ENCODE assay signal across 12 cellular contexts in genomic region chr17:42201155-42201772, GRCh38. TPM values are rescaled to one million over a fixed set of nuclear protein-coding genes. Genes with fewer than 3 reads are reported as not detected.
DNase-seq lines count a peak whose midpoint lies in the region; ATAC-seq, FAIRE-seq and TF ChIP-seq lines count a peak whose summit lies in the region.
"Had no signal": no experiment of that assay in that cellular context is flagged by ENCODE, and none has a peak within 500 bp of the region (broad histone marks: within the 10 kb centered on the region; RNA-seq: fewer than 3 reads in every experiment).

No MANE protein-coding gene starts in this region.

- 85% methylated on average over 13 of the region's 13 CpGs for WGBS in esophagus muscularis mucosa
- 62% methylated on average over 13 of the region's 13 CpGs for whole genome bisulfite sequencing in pancreas, 2 donors

- DNase-seq in T-cell, result no peak
- DNase-seq in esophagus muscularis mucosa (ENCODE audit: extremely low spot score), result peak; percentile 60
- peak in 2 of 6 donors; percentile 37 to 42 for DNase-seq in pancreas
- DNase-seq in activated CD4-positive, alpha-beta memory T cell treated with anti-CD3 and anti-CD28 coated beads for 36 hours, result no peak
- no peak for DNase-seq in NCI-H1092 treated with DMSO at 0.1 percent for 48 hours (lab: John Stamatoyannopoulos, UW)
- DNase-seq: activated T-cell treated with anti-CD3 and anti-CD28 coated beads, Interleukin-2, amount 50 U/mL, for 1 hour; mesendoderm had no signal

- H3K4me3 ChIP-seq in esophagus muscularis mucosa (no peak overlapping the region), pancreas (no peak overlapping the region)
- H3K4me3 ChIP-seq: thoracic aorta had no signal

- CTCF ChIA-PET in T-cell (lab: Charles Lee), result no interaction called here
- CTCF ChIA-PET in activated CD4-positive, alpha-beta memory T cell treated with anti-CD3 and anti-CD28 coated beads for 36 hours (lab: Charles Lee), result interaction anchor here (0.7 to 2.1 kb wide), 2 partner anchors 21 to 71 kb away, joined by 3 to 10 read pairs; no protein-coding TSS in a partner anchor

- H3K27me3 ChIP-seq in esophagus muscularis mucosa (no peaks in the 10 kb centered on the region), pancreas (no peaks in the 10 kb centered on the region)

- POLR2A ChIA-PET in T-cell (lab: Charles Lee), result interaction anchor here in 1 of 2 donors (0.6 to 1.2 kb wide), 2 partner anchors 12 to 13 kb away, joined by 3 read pairs; no protein-coding TSS in a partner anchor
- POLR2A ChIA-PET in activated CD4-positive, alpha-beta memory T cell treated with anti-CD3 and anti-CD28 coated beads for 36 hours (lab: Charles Lee), result no interaction called here

- intact Hi-C loops in esophagus muscularis mucosa (cut with DNase I), result no loop called here
- intact Hi-C loops in pancreas (cut with DNase I), result no loop called here
- intact Hi-C loops in activated CD4-positive, alpha-beta memory T cell treated with anti-CD3 and anti-CD28 coated beads for 36 hours (cut with micrococcal nuclease), result no loop called here

- peak overlapping the region; percentile 48 to 63 for H3K27ac Mint-ChIP-seq in T-cell
- H3K27ac Mint-ChIP-seq in activated CD4-positive, alpha-beta memory T cell treated with anti-CD3 and anti-CD28 coated beads for 36 hours, result no peak overlapping the region

- ATAC-seq in T-cell (replicated peaks in 1 of 4) (no peak), pancreas (peak; percentile 78 to 85 (median 80))

- H3K36me3 Mint-ChIP-seq in T-cell, result peaks cover 50% of the 10 kb centered on the region
- H3K36me3 Mint-ChIP-seq in activated CD4-positive, alpha-beta memory T cell treated with anti-CD3 and anti-CD28 coated beads for 36 hours, result peaks cover 48% of the 10 kb centered on the region

- peaks cover 2 to 10% (median 6%) of the 10 kb centered on the region in 3 donors for H3K4me1 Mint-ChIP-seq in T-cell
- no peaks in the 10 kb centered on the region for H3K4me1 Mint-ChIP-seq in activated CD4-positive, alpha-beta memory T cell treated with anti-CD3 and anti-CD28 coated beads for 36 hours (ENCODE audit: low read depth)

- no peak overlapping the region for H3K27ac ChIP-seq in esophagus muscularis mucosa (replicated peaks in 1 of 4)
- H3K27ac ChIP-seq in pancreas, result peak overlapping the region; percentile 19 to 54 (median 50)
- H3K27ac ChIP-seq: HL-60, RWPE1, thoracic aorta had no signal

- no peak overlapping the region for H3K4me3 Mint-ChIP-seq in T-cell
- no peak overlapping the region for H3K4me3 Mint-ChIP-seq in activated CD4-positive, alpha-beta memory T cell treated with anti-CD3 and anti-CD28 coated beads for 36 hours

- no peaks in the 10 kb centered on the region for H3K9me3 ChIP-seq in esophagus muscularis mucosa
- H3K9me3 ChIP-seq in pancreas, result no peaks in the 10 kb centered on the region
- H3K9me3 ChIP-seq: thoracic aorta had no signal

- H3K9me3 Mint-ChIP-seq in T-cell, result no peaks in the 10 kb centered on the region
- H3K9me3 Mint-ChIP-seq in activated CD4-positive, alpha-beta memory T cell treated with anti-CD3 and anti-CD28 coated beads for 36 hours, result no peaks in the 10 kb centered on the region

- H3K36me3 ChIP-seq in esophagus muscularis mucosa, result peaks cover 30 to 70% (median 58%) of the 10 kb centered on the region in 4 donors
- peaks cover 0 to 3% (median 0%) of the 10 kb centered on the region in 3 donors for H3K36me3 ChIP-seq in pancreas

- peaks cover 0 to 5% (median 0%) of the 10 kb centered on the region in 4 donors for H3K4me1 ChIP-seq in esophagus muscularis mucosa
- H3K4me1 ChIP-seq in pancreas, result peaks cover 0 to 6% (median 0%) of the 10 kb centered on the region in 3 donors

- no peak for FAIRE-seq in pancreas (lab: Jason Lieb, UNC)

- no peak for TF ChIP-seq POLR2A in esophagus muscularis mucosa (IDR thresholded peaks at IDR 0.05; ENCODE audit: low read depth)

- TF ChIP-seq CTCF in esophagus muscularis mucosa (IDR thresholded peaks at IDR 0.05) (no peak), pancreas (IDR thresholded peaks at IDR 0.05) (no peak)

- no peaks in the 10 kb centered on the region for H3K27me3 Mint-ChIP-seq in T-cell
- no peaks in the 10 kb centered on the region for H3K27me3 Mint-ChIP-seq in activated CD4-positive, alpha-beta memory T cell treated with anti-CD3 and anti-CD28 coated beads for 36 hours

- no peak for TF ChIP-seq EP300 in esophagus muscularis mucosa (IDR thresholded peaks at IDR 0.05)

RNA-seq across cellular contexts. Expression of gene GHDC, which starts 7.0 kb away (rescaled TPM):
- 10 to 100 TPM; 15.8 to 26.2 (median 22.5) TPM for total RNA-seq in T-cell
- total RNA-seq in esophagus muscularis mucosa, result 10 to 100 TPM; 20.3 to 31.3 (median 22.0) TPM
- 10 to 100 TPM; 14.8 to 20.9 (median 17.1) TPM for total RNA-seq in pancreas
- 10 to 100 TPM; 19.4 to 21.6 TPM for polyA plus RNA-seq in pancreas
- total RNA-seq in activated CD4-positive, alpha-beta memory T cell treated with anti-CD3 and anti-CD28 coated beads for 36 hours, result 10 to 100 TPM; 13.1 to 13.5 TPM

RNA-seq across cellular contexts. Expression of gene HCRT, which starts 16.0 kb away (rescaled TPM):
- total RNA-seq in T-cell, result not detected
- not detected for total RNA-seq in esophagus muscularis mucosa
- total RNA-seq in pancreas, result not detected
- polyA plus RNA-seq in pancreas, result not detected
- total RNA-seq in activated CD4-positive, alpha-beta memory T cell treated with anti-CD3 and anti-CD28 coated beads for 36 hours, result not detected
- total RNA-seq: NCI-H460, renal cortical epithelial cell, thoracic aorta had no signal

RNA-seq across cellular contexts. Expression of gene KCNH4, which starts 20.3 kb away (rescaled TPM):
- under 1 TPM in 4 of 5 donors, not detected in 1; 0.06 to 0.35 (median 0.20) TPM for total RNA-seq in T-cell
- under 1 TPM; 0.17 to 0.42 (median 0.26) TPM for total RNA-seq in esophagus muscularis mucosa
- under 1 TPM in 5 of 6 donors, not detected in 1; 0.03 to 0.09 (median 0.06) TPM for total RNA-seq in pancreas
- under 1 TPM; 0.11 to 0.14 TPM for polyA plus RNA-seq in pancreas
- under 1 TPM; 0.39 to 0.40 TPM for total RNA-seq in activated CD4-positive, alpha-beta memory T cell treated with anti-CD3 and anti-CD28 coated beads for 36 hours
- total RNA-seq: renal cortical epithelial cell had no signal

RNA-seq across cellular contexts. Expression of gene RAB5C, which starts 46.5 kb away (rescaled TPM):
- 10 to 100 TPM; 72.3 to 85.9 (median 79.3) TPM for total RNA-seq in T-cell
- 100 to 1,000 TPM; 102 to 140 (median 128) TPM for total RNA-seq in esophagus muscularis mucosa
- total RNA-seq in pancreas, result 10 to 100 TPM; 25.9 to 53.1 (median 42.0) TPM
- polyA plus RNA-seq in pancreas, result 10 to 100 TPM; 42.6 to 61.8 TPM
- 10 to 100 TPM; 47.8 to 52.4 TPM for total RNA-seq in activated CD4-positive, alpha-beta memory T cell treated with anti-CD3 and anti-CD28 coated beads for 36 hours

Comparison
In these comparisons a context has a peak if more than half of its experiments do, and no peak if none do; other contexts are left out.
1. ATAC-seq: peak in pancreas (4 of 4); none in T-cell (0 of 4).
2. H3K27ac ChIP-seq: peak in pancreas (4 of 4); none in esophagus muscularis mucosa (0 of 4).